ENCODE assay signal across 12 cellular contexts in genomic region chr17:58327363-58328194, GRCh38. TPM values are rescaled to one million over a fixed set of nuclear protein-coding genes. Genes with fewer than 3 reads are reported as not detected.
A peak's percentile ranks its signal among the peaks of the same experiment; 100 is the strongest.
DNase-seq lines count a peak whose midpoint lies in the region; ATAC-seq and TF ChIP-seq lines count a peak whose summit lies in the region.
"Had no signal": no experiment of that assay in that cellular context is flagged by ENCODE, and none has a peak within 500 bp of the region (broad histone marks: within the 10 kb centered on the region; RNA-seq: fewer than 3 reads in every experiment).

No MANE protein-coding gene starts in this region.

- H3K18ac ChIP-seq in neuronal stem cell (ENCODE audit: low read length) = peak overlapping the region; percentile 88

- no peak for ATAC-seq in activated naive CD8-positive, alpha-beta T cell treated with anti-CD3 and anti-CD28 coated beads, Interleukin-2, amount 10 ng/mL, durations not matched to agents 7 days and 5 days (ENCODE audit: low read depth)
- ATAC-seq in GM18517 (IDR thresholded peaks at IDR 0.05; ENCODE audit: unreplicated experiment) = no peak
- no peak for ATAC-seq in HG03469 (IDR thresholded peaks at IDR 0.05; ENCODE audit: unreplicated experiment)

- H3K14ac ChIP-seq in neuronal stem cell (ENCODE audit: low read length) = peak overlapping the region; percentile 72

- peak overlapping the region; percentile 97 for H3K27ac Mint-ChIP-seq in activated naive CD8-positive, alpha-beta T cell treated with anti-CD3 and anti-CD28 coated beads, Interleukin-2, amount 10 ng/mL, durations not matched to agents 7 days and 5 days
- H3K27ac Mint-ChIP-seq: mesothelial cell of epicardium had no signal

- H3K79me2 ChIP-seq in Loucy (ENCODE audit: insufficient read depth, low read length) = peaks cover 87% of the 10 kb centered on the region

- H3K9ac ChIP-seq in Loucy (ENCODE audit: low read depth, low read length, poor library complexity, severe bottlenecking) = peak overlapping the region; percentile 12
- H3K9ac ChIP-seq in neuronal stem cell (ENCODE audit: low read depth, low read length, poor library complexity) = peak overlapping the region; percentile 81

- H3K4me3 Mint-ChIP-seq in activated naive CD8-positive, alpha-beta T cell treated with anti-CD3 and anti-CD28 coated beads, Interleukin-2, amount 10 ng/mL, durations not matched to agents 7 days and 5 days = peak overlapping the region; percentile 93
- H3K4me3 Mint-ChIP-seq: mesothelial cell of epicardium had no signal

- peak overlapping the region; percentile 81 for H4K91ac ChIP-seq in neuronal stem cell (ENCODE audit: low read depth, low read length, poor library complexity)

- H3K9me2 ChIP-seq in Loucy (replicated peaks; ENCODE audit: low read depth, low read length) = no peaks in the 10 kb centered on the region

- H3K9me3 Mint-ChIP-seq in activated naive CD8-positive, alpha-beta T cell treated with anti-CD3 and anti-CD28 coated beads, Interleukin-2, amount 10 ng/mL, durations not matched to agents 7 days and 5 days = no peaks in the 10 kb centered on the region
- H3K9me3 Mint-ChIP-seq: mesothelial cell of epicardium had no signal

- H3K27ac ChIP-seq in neuronal stem cell (replicated peaks; ENCODE audit: low read length) = peak overlapping the region; percentile 50
- H3K27ac ChIP-seq: 22Rv1 had no signal

- no peak overlapping the region for H2AFZ ChIP-seq in Loucy (ENCODE audit: low read length)
- H2AFZ ChIP-seq in neuronal stem cell (ENCODE audit: low read length) = peak overlapping the region; percentile 86

- peak overlapping the region; percentile 4 for H3K23ac ChIP-seq in neuronal stem cell (ENCODE audit: low read depth, low read length, poor library complexity)

- peak overlapping the region; percentile 72 for H3K4ac ChIP-seq in neuronal stem cell (ENCODE audit: low read length)

- H4K8ac ChIP-seq in neuronal stem cell (ENCODE audit: low read depth, low read length) = no peak overlapping the region

- TF ChIP-seq CTCF in Loucy (conservative IDR thresholded peaks at IDR 0.05; ENCODE audit: low read length) = no peak

- no peaks in the 10 kb centered on the region for H3K9me3 ChIP-seq in Loucy (ENCODE audit: insufficient read depth, low read depth, low read length)
- H3K9me3 ChIP-seq in neuronal stem cell (replicated peaks in 1 of 2; ENCODE audit: control insufficient read depth in 2 of 2, insufficient read depth in 1 of 2, low read depth in 1 of 2, low read length in 2 of 2) = no peaks in the 10 kb centered on the region

- peak overlapping the region; percentile 94 for H2BK5ac ChIP-seq in neuronal stem cell (ENCODE audit: low read length)

- H3K4me1 Mint-ChIP-seq in activated naive CD8-positive, alpha-beta T cell treated with anti-CD3 and anti-CD28 coated beads, Interleukin-2, amount 10 ng/mL, durations not matched to agents 7 days and 5 days = peaks cover 49% of the 10 kb centered on the region

- DNase-seq in NCI-H146 (lab: John Stamatoyannopoulos, UW) (peak; percentile 7), NCI-H146 treated with DMSO at 0.1 percent for 48 hours (lab: John Stamatoyannopoulos, UW; ENCODE audit: unreplicated experiment) (no peak), neuronal stem cell (ENCODE audit: low spot score) (no peak), NCI-H2029 (lab: John Stamatoyannopoulos, UW) (no peak)
- DNase-seq in activated naive CD8-positive, alpha-beta T cell treated with anti-CD3 and anti-CD28 coated beads, Interleukin-2, amount 10 ng/mL, durations not matched to agents 7 days and 5 days = peak; percentile 78
- DNase-seq: foreskin fibroblast, NCI-H69 had no signal

- no CpG with 5 or more reads among the region's 19 CpGs for WGBS in neuronal stem cell (ENCODE audit: extremely low coverage in 2 of 2, insufficient read length in 2 of 2, insufficient replicate concordance in 1 of 2), 2 donors

- peak overlapping the region; percentile 51 for H2BK120ac ChIP-seq in neuronal stem cell (ENCODE audit: low read depth, low read length)

- peaks cover 24% of the 10 kb centered on the region for H3K27me3 ChIP-seq in Loucy (ENCODE audit: insufficient read depth, low read length, poor library complexity, severe bottlenecking)
- H3K27me3 ChIP-seq in neuronal stem cell (ENCODE audit: control insufficient read depth in 3 of 3, insufficient read depth in 3 of 3, low read depth in 1 of 3, low read length in 3 of 3) = peaks cover 0 to 29% (median 0%) of the 10 kb centered on the region in 3 experiments

- H3K79me1 ChIP-seq in neuronal stem cell (ENCODE audit: low read depth, low read length) = peaks cover 6% of the 10 kb centered on the region

- H3F3A ChIP-seq in Loucy (ENCODE audit: low read depth) = peaks cover 15% of the 10 kb centered on the region; the same call in 1 of the 2 replicates

- peaks cover 51% of the 10 kb centered on the region for H3K36me3 ChIP-seq in Loucy (ENCODE audit: insufficient read depth, low read length)
- H3K36me3 ChIP-seq in neuronal stem cell (replicated peaks in 1 of 2; ENCODE audit: control insufficient read depth in 2 of 2, insufficient read depth in 2 of 2, low read length in 2 of 2) = no peaks in the 10 kb centered on the region

- peak overlapping the region; percentile 98 for H2AK5ac ChIP-seq in neuronal stem cell (ENCODE audit: low read depth, low read length)

- H3K4me2 ChIP-seq in Loucy (ENCODE audit: low read depth, low read length, poor library complexity, severe bottlenecking) = peak overlapping the region; percentile 90
- peak overlapping the region; percentile 29 for H3K4me2 ChIP-seq in neuronal stem cell (ENCODE audit: insufficient read depth, low read length, poor library complexity, severe bottlenecking)

- H3K36me3 Mint-ChIP-seq in activated naive CD8-positive, alpha-beta T cell treated with anti-CD3 and anti-CD28 coated beads, Interleukin-2, amount 10 ng/mL, durations not matched to agents 7 days and 5 days = peaks cover 59% of the 10 kb centered on the region
- H3K36me3 Mint-ChIP-seq: mesothelial cell of epicardium had no signal

- peaks cover 87% of the 10 kb centered on the region for H4K20me1 ChIP-seq in Loucy (ENCODE audit: insufficient read depth, low read length, poor library complexity, severe bottlenecking)

- peak overlapping the region; percentile 96 for H2BK12ac ChIP-seq in neuronal stem cell (ENCODE audit: low read length)

- H2BK15ac ChIP-seq in neuronal stem cell (ENCODE audit: low read length) = peak overlapping the region; percentile 69

- peak overlapping the region; percentile 99 for H3K4me3 ChIP-seq in Loucy (ENCODE audit: low read length, poor library complexity, severe bottlenecking)
- peak overlapping the region in 1 of 2 donors; percentile 38 for H3K4me3 ChIP-seq in neuronal stem cell (ENCODE audit: low read length in 2 of 2)

- peaks cover 28% of the 10 kb centered on the region for H3K4me1 ChIP-seq in Loucy (ENCODE audit: insufficient read depth, low read length, poor library complexity, severe bottlenecking)
- H3K4me1 ChIP-seq in neuronal stem cell (ENCODE audit: control insufficient read depth in 2 of 2, insufficient read depth in 1 of 2, low read depth in 1 of 2, low read length in 2 of 2) = peaks cover 13 to 37% of the 10 kb centered on the region in 2 donors

- no peaks in the 10 kb centered on the region for H3K27me3 Mint-ChIP-seq in activated naive CD8-positive, alpha-beta T cell treated with anti-CD3 and anti-CD28 coated beads, Interleukin-2, amount 10 ng/mL, durations not matched to agents 7 days and 5 days

- POLR2A ChIA-PET in activated naive CD8-positive, alpha-beta T cell treated with anti-CD3 and anti-CD28 coated beads, Interleukin-2, amount 10 ng/mL, durations not matched to agents 7 days and 5 days (lab: Charles Lee) = interaction anchor here (0.6 to 25.9 kb wide), 20 partner anchors 10 to 320 kb away, joined by 3 to 2283 read pairs (median 4); partner anchors contain the start of genes MKS1, RNF43 and SUPT4H1

RNA-seq across cellular contexts. Expression of gene TSPOAP1, which starts 1.0 kb away (rescaled TPM):
- 10 to 100 TPM; 70.6 to 77.7 TPM for total RNA-seq in activated naive CD8-positive, alpha-beta T cell treated with anti-CD3 and anti-CD28 coated beads, Interleukin-2, amount 10 ng/mL, durations not matched to agents 7 days and 5 days
- 26.2 TPM for polyA plus RNA-seq in neuronal stem cell (2013, experiment 1 of 2)
- polyA plus RNA-seq in neuronal stem cell (2013, experiment 2 of 2) = 25.2 TPM

RNA-seq across cellular contexts. Expression of gene SUPT4H1, which starts 24.4 kb away (rescaled TPM):
- 10 to 100 TPM; 66.4 to 70.2 TPM for total RNA-seq in activated naive CD8-positive, alpha-beta T cell treated with anti-CD3 and anti-CD28 coated beads, Interleukin-2, amount 10 ng/mL, durations not matched to agents 7 days and 5 days
- 75.6 TPM for polyA plus RNA-seq in neuronal stem cell (2013, experiment 1 of 2)
- polyA plus RNA-seq in neuronal stem cell (2013, experiment 2 of 2) = 76.4 TPM

RNA-seq across cellular contexts. Expression of gene MPO, which starts 46.8 kb away (rescaled TPM):
- not detected for total RNA-seq in activated naive CD8-positive, alpha-beta T cell treated with anti-CD3 and anti-CD28 coated beads, Interleukin-2, amount 10 ng/mL, durations not matched to agents 7 days and 5 days
- 0.01 TPM for polyA plus RNA-seq in neuronal stem cell (2013, experiment 1 of 2)
- not detected for polyA plus RNA-seq in neuronal stem cell (2013, experiment 2 of 2)
- total RNA-seq: mesothelial cell of epicardium had no signal

Comparison
In these comparisons a context has a peak if more than half of its experiments do, and no peak if none do; other contexts are left out.
1. DNase-seq: peak in NCI-H146 (single experiment) and activated naive CD8-positive, alpha-beta T cell treated with anti-CD3 and anti-CD28 coated beads, Interleukin-2, amount 10 ng/mL, durations not matched to agents 7 days and 5 days (single experiment); none in NCI-H146 treated with DMSO at 0.1 percent for 48 hours (single experiment), neuronal stem cell (single experiment) and NCI-H2029 (single experiment).